ENCODE assay signal across 1 cellular context in the genomic region with DNA sequence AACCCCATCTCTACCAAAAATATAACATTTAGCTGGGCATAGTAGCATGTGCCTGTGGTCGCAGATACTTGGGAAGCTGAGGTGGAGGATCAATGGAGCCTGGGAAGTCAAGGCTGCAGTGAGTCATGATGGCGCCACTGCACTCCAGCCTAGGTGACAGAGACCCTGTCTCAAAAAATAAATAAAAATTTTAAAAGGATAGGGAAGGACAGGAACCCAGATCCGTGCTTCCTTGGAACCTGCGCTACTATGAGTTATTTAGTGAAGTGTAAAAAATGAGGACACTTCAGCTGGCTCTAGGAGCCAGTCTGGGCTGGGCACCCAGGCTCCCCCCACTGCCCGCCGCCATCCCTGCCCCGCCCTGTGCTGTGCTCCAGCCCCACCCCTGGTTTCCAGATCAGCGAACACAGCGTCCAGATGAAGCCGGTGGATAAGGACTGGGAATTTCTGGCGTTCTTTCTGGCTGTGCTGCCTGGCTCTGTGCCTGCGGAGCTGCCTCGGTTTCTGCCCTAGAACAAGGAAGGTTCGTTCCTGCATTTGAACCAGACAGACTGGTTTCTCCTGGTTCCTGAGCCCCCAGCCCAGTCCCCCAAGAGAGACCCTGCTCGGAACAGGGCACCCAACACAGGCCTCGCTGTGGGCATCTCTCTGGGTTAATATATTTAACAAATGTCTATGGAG.
TF ChIP-seq lines count a peak whose summit lies in the region.

No MANE protein-coding gene starts in this region.

TF ChIP-seq in endothelial cell of umbilical vein, 7 proteins besides CTCF, POLR2A, EP300 and RAD21 (continued from another document):
- TF ChIP-seq POLR2AphosphoS5 (IDR thresholded peaks at IDR 0.05; ENCODE audit: insufficient read depth, low read depth, low read length) (peak; percentile 26), FOS (IDR thresholded peaks at IDR 0.05; ENCODE audit: borderline replicate concordance, insufficient read depth, low read length) (no peak), MYC (IDR thresholded peaks at IDR 0.05; ENCODE audit: low read depth, low read length) (no peak)
